2 cellular contexts compared by ENCODE assay signal in the genomic region with DNA sequence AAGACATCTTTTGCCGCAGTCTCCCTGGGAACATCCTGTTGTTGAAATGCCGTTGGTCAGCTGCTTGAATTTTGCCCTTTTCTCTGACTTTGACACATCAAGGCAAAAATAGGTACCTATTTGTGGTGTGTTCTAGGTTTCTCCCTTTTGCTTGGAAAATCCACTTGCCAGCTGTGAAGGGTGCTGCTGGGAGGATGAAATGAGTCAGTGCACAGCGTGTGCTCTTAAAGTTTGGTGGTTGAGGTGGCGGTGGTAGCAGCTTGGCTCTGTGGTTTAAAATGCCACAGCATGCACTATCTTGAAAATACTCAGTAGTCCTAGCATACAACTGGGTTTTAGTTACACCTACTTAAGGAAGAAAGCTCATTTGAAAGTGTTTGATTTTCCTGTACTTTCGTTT.
A peak's percentile ranks its signal among the peaks of the same experiment; 100 is the strongest.
TF ChIP-seq lines count a peak whose summit lies in the region.

No MANE protein-coding gene starts in this region.

TF ChIP-seq in HEK293, 187 proteins besides CTCF, POLR2A, EP300 and RAD21 (continued from another document and continues in another):
- TF ChIP-seq ZNF473 (tag by site-specific recombination; IDR thresholded peaks at IDR 0.05) (no peak), ZNF561 (tag by site-specific recombination; IDR thresholded peaks at IDR 0.05; ENCODE audit: borderline replicate concordance) (0 out of 2 replicates have a peak, but pooled peaks have one; percentile 18), ZIC2 (tag by site-specific recombination; IDR thresholded peaks at IDR 0.05) (peak; percentile 88), ZNF239 (tag by site-specific recombination; IDR thresholded peaks at IDR 0.05) (no peak), ZNF600 (tag by site-specific recombination; IDR thresholded peaks at IDR 0.05) (no peak), ZNF16 (tag by site-specific recombination; IDR thresholded peaks at IDR 0.05; ENCODE audit: low read depth) (no peak), MYNN (tag by site-specific recombination; IDR thresholded peaks at IDR 0.05; ENCODE audit: borderline replicate concordance) (no peak), ZNF530 (tag by site-specific recombination; IDR thresholded peaks at IDR 0.05; ENCODE audit: low read depth) (no peak), ZNF529 (tag by site-specific recombination; IDR thresholded peaks at IDR 0.05; ENCODE audit: insufficient replicate concordance) (no peak), ZNF423 (tag by site-specific recombination; IDR thresholded peaks at IDR 0.05) (peak; percentile 41; the same call in 1 of the 2 replicates), IKZF3 (tag by site-specific recombination; IDR thresholded peaks at IDR 0.05) (peak; percentile 65; the same call in 1 of the 2 replicates), ZNF10 (tag by site-specific recombination; IDR thresholded peaks at IDR 0.05) (0 out of 2 replicates have a peak, but pooled peaks have one; percentile 13), WT1 (tag by site-specific recombination; IDR thresholded peaks at IDR 0.05) (no peak), ZNF701 (tag by site-specific recombination; IDR thresholded peaks at IDR 0.05) (no peak), OSR2 (tag by site-specific recombination; IDR thresholded peaks at IDR 0.05) (peak; percentile 89), ZNF426 (tag by site-specific recombination; IDR thresholded peaks at IDR 0.05) (no peak), GLIS1 (tag by site-specific recombination; IDR thresholded peaks at IDR 0.05) (no peak)
- TF ChIP-seq, protein P1, sequence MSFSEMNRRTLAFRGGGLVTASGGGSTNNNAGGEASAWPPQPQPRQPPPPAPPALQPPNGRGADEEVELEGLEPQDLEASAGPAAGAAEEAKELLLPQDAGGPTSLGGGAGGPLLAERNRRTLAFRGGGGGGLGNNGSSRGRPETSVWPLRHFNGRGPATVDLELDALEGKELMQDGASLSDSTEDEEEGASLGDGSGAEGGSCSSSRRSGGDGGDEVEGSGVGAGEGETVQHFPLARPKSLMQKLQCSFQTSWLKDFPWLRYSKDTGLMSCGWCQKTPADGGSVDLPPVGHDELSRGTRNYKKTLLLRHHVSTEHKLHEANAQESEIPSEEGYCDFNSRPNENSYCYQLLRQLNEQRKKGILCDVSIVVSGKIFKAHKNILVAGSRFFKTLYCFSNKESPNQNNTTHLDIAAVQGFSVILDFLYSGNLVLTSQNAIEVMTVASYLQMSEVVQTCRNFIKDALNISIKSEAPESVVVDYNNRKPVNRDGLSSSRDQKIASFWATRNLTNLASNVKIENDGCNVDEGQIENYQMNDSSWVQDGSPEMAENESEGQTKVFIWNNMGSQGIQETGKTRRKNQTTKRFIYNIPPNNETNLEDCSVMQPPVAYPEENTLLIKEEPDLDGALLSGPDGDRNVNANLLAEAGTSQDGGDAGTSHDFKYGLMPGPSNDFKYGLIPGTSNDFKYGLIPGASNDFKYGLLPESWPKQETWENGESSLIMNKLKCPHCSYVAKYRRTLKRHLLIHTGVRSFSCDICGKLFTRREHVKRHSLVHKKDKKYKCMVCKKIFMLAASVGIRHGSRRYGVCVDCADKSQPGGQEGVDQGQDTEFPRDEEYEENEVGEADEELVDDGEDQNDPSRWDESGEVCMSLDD (tag by site-specific recombination; IDR thresholded peaks at IDR 0.05) = no peak
- TF ChIP-seq, protein P2, sequence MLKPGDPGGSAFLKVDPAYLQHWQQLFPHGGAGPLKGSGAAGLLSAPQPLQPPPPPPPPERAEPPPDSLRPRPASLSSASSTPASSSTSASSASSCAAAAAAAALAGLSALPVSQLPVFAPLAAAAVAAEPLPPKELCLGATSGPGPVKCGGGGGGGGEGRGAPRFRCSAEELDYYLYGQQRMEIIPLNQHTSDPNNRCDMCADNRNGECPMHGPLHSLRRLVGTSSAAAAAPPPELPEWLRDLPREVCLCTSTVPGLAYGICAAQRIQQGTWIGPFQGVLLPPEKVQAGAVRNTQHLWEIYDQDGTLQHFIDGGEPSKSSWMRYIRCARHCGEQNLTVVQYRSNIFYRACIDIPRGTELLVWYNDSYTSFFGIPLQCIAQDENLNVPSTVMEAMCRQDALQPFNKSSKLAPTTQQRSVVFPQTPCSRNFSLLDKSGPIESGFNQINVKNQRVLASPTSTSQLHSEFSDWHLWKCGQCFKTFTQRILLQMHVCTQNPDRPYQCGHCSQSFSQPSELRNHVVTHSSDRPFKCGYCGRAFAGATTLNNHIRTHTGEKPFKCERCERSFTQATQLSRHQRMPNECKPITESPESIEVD (tag by site-specific recombination; IDR thresholded peaks at IDR 0.05) = 0 out of 2 replicates have a peak, but pooled peaks have one; percentile 49
- TF ChIP-seq, protein P3, sequence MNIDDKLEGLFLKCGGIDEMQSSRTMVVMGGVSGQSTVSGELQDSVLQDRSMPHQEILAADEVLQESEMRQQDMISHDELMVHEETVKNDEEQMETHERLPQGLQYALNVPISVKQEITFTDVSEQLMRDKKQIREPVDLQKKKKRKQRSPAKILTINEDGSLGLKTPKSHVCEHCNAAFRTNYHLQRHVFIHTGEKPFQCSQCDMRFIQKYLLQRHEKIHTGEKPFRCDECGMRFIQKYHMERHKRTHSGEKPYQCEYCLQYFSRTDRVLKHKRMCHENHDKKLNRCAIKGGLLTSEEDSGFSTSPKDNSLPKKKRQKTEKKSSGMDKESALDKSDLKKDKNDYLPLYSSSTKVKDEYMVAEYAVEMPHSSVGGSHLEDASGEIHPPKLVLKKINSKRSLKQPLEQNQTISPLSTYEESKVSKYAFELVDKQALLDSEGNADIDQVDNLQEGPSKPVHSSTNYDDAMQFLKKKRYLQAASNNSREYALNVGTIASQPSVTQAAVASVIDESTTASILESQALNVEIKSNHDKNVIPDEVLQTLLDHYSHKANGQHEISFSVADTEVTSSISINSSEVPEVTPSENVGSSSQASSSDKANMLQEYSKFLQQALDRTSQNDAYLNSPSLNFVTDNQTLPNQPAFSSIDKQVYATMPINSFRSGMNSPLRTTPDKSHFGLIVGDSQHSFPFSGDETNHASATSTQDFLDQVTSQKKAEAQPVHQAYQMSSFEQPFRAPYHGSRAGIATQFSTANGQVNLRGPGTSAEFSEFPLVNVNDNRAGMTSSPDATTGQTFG (tag by site-specific recombination; IDR thresholded peaks at IDR 0.05; ENCODE audit: borderline replicate concordance) = no peak
- TF ChIP-seq, protein P4, sequence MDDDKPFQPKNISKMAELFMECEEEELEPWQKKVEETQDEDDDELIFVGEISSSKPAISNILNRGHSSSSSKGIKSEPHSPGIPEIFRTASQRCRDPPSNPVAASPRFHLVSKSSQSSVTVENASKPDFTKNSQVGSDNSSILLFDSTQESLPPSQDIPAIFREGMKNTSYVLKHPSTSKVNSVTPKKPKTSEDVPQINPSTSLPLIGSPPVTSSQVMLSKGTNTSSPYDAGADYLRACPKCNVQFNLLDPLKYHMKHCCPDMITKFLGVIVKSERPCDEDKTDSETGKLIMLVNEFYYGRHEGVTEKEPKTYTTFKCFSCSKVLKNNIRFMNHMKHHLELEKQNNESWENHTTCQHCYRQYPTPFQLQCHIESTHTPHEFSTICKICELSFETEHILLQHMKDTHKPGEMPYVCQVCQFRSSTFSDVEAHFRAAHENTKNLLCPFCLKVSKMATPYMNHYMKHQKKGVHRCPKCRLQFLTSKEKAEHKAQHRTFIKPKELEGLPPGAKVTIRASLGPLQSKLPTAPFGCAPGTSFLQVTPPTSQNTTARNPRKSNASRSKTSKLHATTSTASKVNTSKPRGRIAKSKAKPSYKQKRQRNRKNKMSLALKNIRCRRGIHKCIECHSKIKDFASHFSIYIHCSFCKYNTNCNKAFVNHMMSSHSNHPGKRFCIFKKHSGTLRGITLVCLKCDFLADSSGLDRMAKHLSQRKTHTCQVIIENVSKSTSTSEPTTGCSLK (tag by site-specific recombination; IDR thresholded peaks at IDR 0.05) = no peak

TF ChIP-seq in GM12878, 131 proteins besides CTCF, POLR2A, EP300 and RAD21 (continued from another document and continues in another):
- TF ChIP-seq SREBF1 (IDR thresholded peaks at IDR 0.05; ENCODE audit: low read length) = no peak
- peak; percentile 97 for TF ChIP-seq IKZF1 (conservative IDR thresholded peaks at IDR 0.05)
- TF ChIP-seq IKZF2 (IDR thresholded peaks at IDR 0.05) = peak; percentile 95 to 96
- peak; percentile 61; the same call in 1 of the 2 replicates for TF ChIP-seq ZNF217 (IDR thresholded peaks at IDR 0.05)
- peak; percentile 96 for TF ChIP-seq EED (IDR thresholded peaks at IDR 0.05; ENCODE audit: low read depth)
- TF ChIP-seq, protein P5, sequence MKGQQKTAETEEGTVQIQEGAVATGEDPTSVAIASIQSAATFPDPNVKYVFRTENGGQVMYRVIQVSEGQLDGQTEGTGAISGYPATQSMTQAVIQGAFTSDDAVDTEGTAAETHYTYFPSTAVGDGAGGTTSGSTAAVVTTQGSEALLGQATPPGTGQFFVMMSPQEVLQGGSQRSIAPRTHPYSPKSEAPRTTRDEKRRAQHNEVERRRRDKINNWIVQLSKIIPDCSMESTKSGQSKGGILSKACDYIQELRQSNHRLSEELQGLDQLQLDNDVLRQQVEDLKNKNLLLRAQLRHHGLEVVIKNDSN (IDR thresholded peaks at IDR 0.05; ENCODE audit: borderline replicate concordance, extremely low read length, insufficient read depth, low read depth, low read length) = no peak
- no peak for TF ChIP-seq KDM1A (IDR thresholded peaks at IDR 0.05; ENCODE audit: borderline replicate concordance)
- peak; percentile 26 for TF ChIP-seq SP1 (IDR thresholded peaks at IDR 0.05; ENCODE audit: low read depth, low read length)
- TF ChIP-seq TCF12 (IDR thresholded peaks at IDR 0.05; ENCODE audit: low read depth, low read length) = peak; percentile 90
- no peak; the same call in 1 of the 2 replicates for TF ChIP-seq GATAD2B (conservative IDR thresholded peaks at IDR 0.05; ENCODE audit: low read depth)
- peak; percentile 71 to 78; a peak in 3 of 4 replicates for TF ChIP-seq BHLHE40 (IDR thresholded peaks at IDR 0.05; ENCODE audit: borderline replicate concordance in 1 of 2, low read depth in 2 of 2, low read length in 1 of 2)
- TF ChIP-seq, protein P6, sequence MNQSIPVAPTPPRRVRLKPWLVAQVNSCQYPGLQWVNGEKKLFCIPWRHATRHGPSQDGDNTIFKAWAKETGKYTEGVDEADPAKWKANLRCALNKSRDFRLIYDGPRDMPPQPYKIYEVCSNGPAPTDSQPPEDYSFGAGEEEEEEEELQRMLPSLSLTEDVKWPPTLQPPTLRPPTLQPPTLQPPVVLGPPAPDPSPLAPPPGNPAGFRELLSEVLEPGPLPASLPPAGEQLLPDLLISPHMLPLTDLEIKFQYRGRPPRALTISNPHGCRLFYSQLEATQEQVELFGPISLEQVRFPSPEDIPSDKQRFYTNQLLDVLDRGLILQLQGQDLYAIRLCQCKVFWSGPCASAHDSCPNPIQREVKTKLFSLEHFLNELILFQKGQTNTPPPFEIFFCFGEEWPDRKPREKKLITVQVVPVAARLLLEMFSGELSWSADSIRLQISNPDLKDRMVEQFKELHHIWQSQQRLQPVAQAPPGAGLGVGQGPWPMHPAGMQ (IDR thresholded peaks at IDR 0.05; ENCODE audit: borderline replicate concordance) = peak; percentile 62; the same call in 1 of the 2 replicates
- TF ChIP-seq JUNB (IDR thresholded peaks at IDR 0.05) = peak; percentile 83
- peak; percentile 78 for TF ChIP-seq DPF2 (IDR thresholded peaks at IDR 0.05)
- no peak for TF ChIP-seq LARP7 (IDR thresholded peaks at IDR 0.05)
- TF ChIP-seq, protein P7, sequence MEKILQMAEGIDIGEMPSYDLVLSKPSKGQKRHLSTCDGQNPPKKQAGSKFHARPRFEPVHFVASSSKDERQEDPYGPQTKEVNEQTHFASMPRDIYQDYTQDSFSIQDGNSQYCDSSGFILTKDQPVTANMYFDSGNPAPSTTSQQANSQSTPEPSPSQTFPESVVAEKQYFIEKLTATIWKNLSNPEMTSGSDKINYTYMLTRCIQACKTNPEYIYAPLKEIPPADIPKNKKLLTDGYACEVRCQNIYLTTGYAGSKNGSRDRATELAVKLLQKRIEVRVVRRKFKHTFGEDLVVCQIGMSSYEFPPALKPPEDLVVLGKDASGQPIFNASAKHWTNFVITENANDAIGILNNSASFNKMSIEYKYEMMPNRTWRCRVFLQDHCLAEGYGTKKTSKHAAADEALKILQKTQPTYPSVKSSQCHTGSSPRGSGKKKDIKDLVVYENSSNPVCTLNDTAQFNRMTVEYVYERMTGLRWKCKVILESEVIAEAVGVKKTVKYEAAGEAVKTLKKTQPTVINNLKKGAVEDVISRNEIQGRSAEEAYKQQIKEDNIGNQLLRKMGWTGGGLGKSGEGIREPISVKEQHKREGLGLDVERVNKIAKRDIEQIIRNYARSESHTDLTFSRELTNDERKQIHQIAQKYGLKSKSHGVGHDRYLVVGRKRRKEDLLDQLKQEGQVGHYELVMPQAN (conservative IDR thresholded peaks at IDR 0.05) = 0 out of 2 replicates have a peak, but pooled peaks have one; percentile 31
- no peak for TF ChIP-seq ZNF24 (IDR thresholded peaks at IDR 0.05)
- TF ChIP-seq, protein P8, sequence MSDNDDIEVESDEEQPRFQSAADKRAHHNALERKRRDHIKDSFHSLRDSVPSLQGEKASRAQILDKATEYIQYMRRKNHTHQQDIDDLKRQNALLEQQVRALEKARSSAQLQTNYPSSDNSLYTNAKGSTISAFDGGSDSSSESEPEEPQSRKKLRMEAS (IDR thresholded peaks at IDR 0.05; ENCODE audit: low read depth, low read length) = no peak
- TF ChIP-seq MTA3 (IDR thresholded peaks at IDR 0.05; ENCODE audit: borderline replicate concordance, low read length) = peak; percentile 87; the same call in 1 of the 2 replicates
- TF ChIP-seq MEF2A (IDR thresholded peaks at IDR 0.05; ENCODE audit: insufficient read depth, low read depth, low read length) = peak; percentile 67; the same call in 1 of the 2 replicates
- TF ChIP-seq, protein P9, sequence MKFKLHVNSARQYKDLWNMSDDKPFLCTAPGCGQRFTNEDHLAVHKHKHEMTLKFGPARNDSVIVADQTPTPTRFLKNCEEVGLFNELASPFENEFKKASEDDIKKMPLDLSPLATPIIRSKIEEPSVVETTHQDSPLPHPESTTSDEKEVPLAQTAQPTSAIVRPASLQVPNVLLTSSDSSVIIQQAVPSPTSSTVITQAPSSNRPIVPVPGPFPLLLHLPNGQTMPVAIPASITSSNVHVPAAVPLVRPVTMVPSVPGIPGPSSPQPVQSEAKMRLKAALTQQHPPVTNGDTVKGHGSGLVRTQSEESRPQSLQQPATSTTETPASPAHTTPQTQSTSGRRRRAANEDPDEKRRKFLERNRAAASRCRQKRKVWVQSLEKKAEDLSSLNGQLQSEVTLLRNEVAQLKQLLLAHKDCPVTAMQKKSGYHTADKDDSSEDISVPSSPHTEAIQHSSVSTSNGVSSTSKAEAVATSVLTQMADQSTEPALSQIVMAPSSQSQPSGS (IDR thresholded peaks at IDR 0.05; ENCODE audit: low read length) = peak; percentile 63; the same call in 1 of the 2 replicates
